Comparison of ENCODE assay signal across 9 cellular contexts in genomic region chr1:245874942-245875580, GRCh38.
A peak's percentile ranks its signal among the peaks of the same experiment; 100 is the strongest.
DNase-seq lines count a peak whose midpoint lies in the region; ATAC-seq and TF ChIP-seq lines count a peak whose summit lies in the region.
"Had no signal": no experiment of that assay in that cellular context is flagged by ENCODE, and none has a peak within 500 bp of the region (broad histone marks: within the 10 kb centered on the region; RNA-seq: fewer than 3 reads in every experiment).

No MANE protein-coding gene starts in this region.

- TF ChIP-seq POLR2A in vagina (IDR thresholded peaks at IDR 0.05) = no peak

- H3K9me3 ChIP-seq in mesenchymal stem cell (ENCODE audit: control insufficient read depth, low read length) = no peaks in the 10 kb centered on the region
- H3K9me3 ChIP-seq in vagina = no peaks in the 10 kb centered on the region

- no peak overlapping the region for H2AFZ ChIP-seq in mesenchymal stem cell (ENCODE audit: low read depth, low read length)

- peak overlapping the region; percentile 14 for H3K9ac ChIP-seq in mesenchymal stem cell (ENCODE audit: low read length)

- peak overlapping the region in 1 of 2 experiments; percentile 26 for H2BK12ac ChIP-seq in mesenchymal stem cell (ENCODE audit: low read length in 2 of 2)

- H2AK5ac ChIP-seq in mesenchymal stem cell (ENCODE audit: low read length, severe bottlenecking) = no peak overlapping the region

- H3K4me3 Mint-ChIP-seq in activated T-helper 2 cell treated with anti-CD3 and anti-CD28 coated beads, Interferon-gamma antibody, Interleukin-2, Interleukin-4, amounts not matched to agents 10 μg/mL and 5 μg/mL and 100 μg/mL, durations not matched to agents 14 hours and 24 hours and 36 hours (ENCODE audit: low read depth) = no peak overlapping the region

- H3K4me1 ChIP-seq in mesenchymal stem cell (ENCODE audit: control insufficient read depth, insufficient read depth, low read depth, low read length) (peaks cover 8% of the 10 kb centered on the region), vagina (peaks cover 21% of the 10 kb centered on the region)

- no peak overlapping the region for H2BK5ac ChIP-seq in mesenchymal stem cell (ENCODE audit: low read depth, low read length, poor library complexity, severe bottlenecking)

- intact Hi-C loops in vagina (cut with DNase I) = no loop called here
- intact Hi-C loops in activated T-helper 2 cell treated with anti-CD3 and anti-CD28 coated beads, Interferon-gamma antibody, Interleukin-2, Interleukin-4, amounts not matched to agents 10 μg/mL and 5 μg/mL and 100 μg/mL, durations not matched to agents 14 hours and 24 hours and 36 hours (cut with micrococcal nuclease) = no loop called here

- H4K8ac ChIP-seq in mesenchymal stem cell (ENCODE audit: low read length) = no peak overlapping the region

- H3K4me2 ChIP-seq in mesenchymal stem cell (ENCODE audit: low read length, poor library complexity, severe bottlenecking) = no peak overlapping the region

- H4K91ac ChIP-seq in mesenchymal stem cell (ENCODE audit: low read length) = peak overlapping the region; percentile 71

- DNase-seq in AG09319 (ENCODE audit: extremely low read depth, low read depth) = peak; percentile 99
- DNase-seq in NCI-H2081 treated with DMSO at 0.1 percent for 48 hours (lab: John Stamatoyannopoulos, UW) = peak; percentile 41
- DNase-seq in choroid plexus epithelial cell (ENCODE audit: low read depth) = peak; percentile 100
- peak; percentile 95 for DNase-seq in mesenchymal stem cell
- no peak for DNase-seq in vagina (ENCODE audit: extremely low spot score in 2 of 2)
- no peak for DNase-seq in DMS53 treated with DMSO at 0.1 percent for 48 hours (lab: John Stamatoyannopoulos, UW; ENCODE audit: unreplicated experiment)
- DNase-seq in activated T-helper 2 cell treated with anti-CD3 and anti-CD28 coated beads, Interferon-gamma antibody, Interleukin-2, Interleukin-4, amounts not matched to agents 10 μg/mL and 5 μg/mL and 100 μg/mL, durations not matched to agents 14 hours and 24 hours and 36 hours (ENCODE audit: low spot score) = no peak
- DNase-seq: DMS53 had no signal

- H3K27ac ChIP-seq in mesenchymal stem cell (ENCODE audit: low read length, poor library complexity, severe bottlenecking) (peak overlapping the region; percentile 46), vagina (no peak overlapping the region)

- H3K4me3 ChIP-seq in choroid plexus epithelial cell (ENCODE audit: low read depth, low read length) (no peak overlapping the region), mesenchymal stem cell (ENCODE audit: insufficient read depth in 1 of 2, low read depth in 1 of 2, low read length in 2 of 2) (no peak overlapping the region), vagina (no peak overlapping the region)

- H3K36me3 Mint-ChIP-seq in activated T-helper 2 cell treated with anti-CD3 and anti-CD28 coated beads, Interferon-gamma antibody, Interleukin-2, Interleukin-4, amounts not matched to agents 10 μg/mL and 5 μg/mL and 100 μg/mL, durations not matched to agents 14 hours and 24 hours and 36 hours (ENCODE audit: low read depth) = no peaks in the 10 kb centered on the region

- no peak overlapping the region for H3K14ac ChIP-seq in mesenchymal stem cell (ENCODE audit: low read length in 2 of 2)

- no peak overlapping the region for H2BK15ac ChIP-seq in mesenchymal stem cell (ENCODE audit: low read depth, poor library complexity, severe bottlenecking)

- H3K79me1 ChIP-seq in mesenchymal stem cell (replicated peaks; ENCODE audit: low read length, poor library complexity, severe bottlenecking) = no peaks in the 10 kb centered on the region

- H2BK120ac ChIP-seq in mesenchymal stem cell (ENCODE audit: low read depth, low read length) = peak overlapping the region; percentile 83

- no peak for ATAC-seq in GM18907 (IDR thresholded peaks at IDR 0.05; ENCODE audit: unreplicated experiment)

- no peak for TF ChIP-seq CTCF in AG09319 (IDR thresholded peaks at IDR 0.05; ENCODE audit: low read depth, low read length)
- TF ChIP-seq CTCF in choroid plexus epithelial cell (conservative IDR thresholded peaks at IDR 0.05; ENCODE audit: low read depth, low read length) = no peak
- TF ChIP-seq CTCF in vagina (IDR thresholded peaks at IDR 0.05) = no peak

- H3K4ac ChIP-seq in mesenchymal stem cell (ENCODE audit: low read depth in 1 of 2, low read length in 2 of 2) = peak overlapping the region in 1 of 2 experiments; percentile 49

- H3K23ac ChIP-seq in mesenchymal stem cell (ENCODE audit: low read length in 2 of 2) = no peak overlapping the region

- H3K36me3 ChIP-seq in mesenchymal stem cell (ENCODE audit: control insufficient read depth in 1 of 2, insufficient read depth in 2 of 2, low read depth in 1 of 2, low read length in 2 of 2) (no peaks in the 10 kb centered on the region), vagina (no peaks in the 10 kb centered on the region)

- no peaks in the 10 kb centered on the region for H3K4me1 Mint-ChIP-seq in activated T-helper 2 cell treated with anti-CD3 and anti-CD28 coated beads, Interferon-gamma antibody, Interleukin-2, Interleukin-4, amounts not matched to agents 10 μg/mL and 5 μg/mL and 100 μg/mL, durations not matched to agents 14 hours and 24 hours and 36 hours (ENCODE audit: low read depth)

- 41% methylated on average over 9 of the region's 12 CpGs for WGBS in mesenchymal stem cell

- H3K18ac ChIP-seq in mesenchymal stem cell (ENCODE audit: low read depth in 1 of 2, low read length in 2 of 2) = peak overlapping the region; percentile 50 to 57

- no peaks in the 10 kb centered on the region for H3K9me3 Mint-ChIP-seq in activated T-helper 2 cell treated with anti-CD3 and anti-CD28 coated beads, Interferon-gamma antibody, Interleukin-2, Interleukin-4, amounts not matched to agents 10 μg/mL and 5 μg/mL and 100 μg/mL, durations not matched to agents 14 hours and 24 hours and 36 hours

- no peaks in the 10 kb centered on the region for H3K27me3 Mint-ChIP-seq in activated T-helper 2 cell treated with anti-CD3 and anti-CD28 coated beads, Interferon-gamma antibody, Interleukin-2, Interleukin-4, amounts not matched to agents 10 μg/mL and 5 μg/mL and 100 μg/mL, durations not matched to agents 14 hours and 24 hours and 36 hours (ENCODE audit: low read depth)

- H3K27ac Mint-ChIP-seq in activated T-helper 2 cell treated with anti-CD3 and anti-CD28 coated beads, Interferon-gamma antibody, Interleukin-2, Interleukin-4, amounts not matched to agents 10 μg/mL and 5 μg/mL and 100 μg/mL, durations not matched to agents 14 hours and 24 hours and 36 hours = no peak overlapping the region

- H3K27me3 ChIP-seq in mesenchymal stem cell (ENCODE audit: control insufficient read depth in 1 of 2, insufficient read depth in 1 of 2, low read length in 2 of 2) (no peaks in the 10 kb centered on the region), vagina (no peaks in the 10 kb centered on the region)

Comparison
In these comparisons a context has a peak if more than half of its experiments do, and no peak if none do; other contexts are left out.
1. DNase-seq: peak in AG09319 (single experiment), NCI-H2081 treated with DMSO at 0.1 percent for 48 hours (single experiment), choroid plexus epithelial cell (single experiment) and mesenchymal stem cell (single experiment); none in vagina (0 of 2), DMS53 treated with DMSO at 0.1 percent for 48 hours (single experiment) and activated T-helper 2 cell treated with anti-CD3 and anti-CD28 coated beads, Interferon-gamma antibody, Interleukin-2, Interleukin-4, amounts not matched to agents 10 μg/mL and 5 μg/mL and 100 μg/mL, durations not matched to agents 14 hours and 24 hours and 36 hours (single experiment).